ENCODE assay signal across 24 cellular contexts in genomic region chr18:78736015-78736690, GRCh38.
"Had no signal": no experiment of that assay in that cellular context is flagged by ENCODE, and none has a peak within 500 bp of the region (broad histone marks: within the 10 kb centered on the region; RNA-seq: fewer than 3 reads in every experiment).

No MANE protein-coding gene starts in this region.

- H3K4me1 ChIP-seq: Peyer's patch, SJSA1 had no signal

- H3K4me3 Mint-ChIP-seq: activated B cell treated with CpG ODN at 0.5 μM for 24 hours; activated CD4-positive, alpha-beta T cell treated with anti-CD3 and anti-CD28 coated beads, Interleukin-2, amount 10 ng/mL, durations not matched to agents 24 days and 14 days; activated naive CD4-positive, alpha-beta T cell treated with anti-CD3 and anti-CD28 coated beads for 36 hours; activated naive CD8-positive, alpha-beta T cell treated with anti-CD3 and anti-CD28 coated beads for 36 hours; activated T-cell treated with anti-CD3 and anti-CD28 coated beads, Interleukin-2, amount 50 U/mL, for 24 hours; activated T-helper 1 cell treated with anti-CD3 and anti-CD28 coated beads, Interleukin-12 subunit alpha, Interleukin-12 subunit beta, Interleukin-2, Interleukin-4 antibody, amounts not matched to agents 30 ng/mL and 10 ng/mL and 1 ng/mL, durations not matched to agents 14 hours and 24 hours and 36 hours; T-helper 1 cell treated with Interleukin-12 subunit alpha and Interleukin-12 subunit beta and Interleukin-4 antibody, amounts not matched to agents 30 μg/mL and 1 μg/mL, for 36 hours had no signal

- H3K36me3 ChIP-seq: Peyer's patch, SJSA1 had no signal

- H3K9me3 Mint-ChIP-seq: activated B cell treated with CpG ODN at 0.5 μM for 24 hours; activated naive CD4-positive, alpha-beta T cell treated with anti-CD3 and anti-CD28 coated beads for 36 hours; activated T-cell treated with anti-CD3 and anti-CD28 coated beads, Interleukin-2, amount 50 U/mL, for 24 hours; activated T-helper 1 cell treated with anti-CD3 and anti-CD28 coated beads, Interleukin-12 subunit alpha, Interleukin-12 subunit beta, Interleukin-2, Interleukin-4 antibody, amounts not matched to agents 30 ng/mL and 10 ng/mL and 1 ng/mL, durations not matched to agents 14 hours and 24 hours and 36 hours had no signal

- H3K27me3 ChIP-seq: Peyer's patch, SJSA1 had no signal

- H3K27me3 Mint-ChIP-seq: activated B cell treated with CpG ODN at 0.5 μM for 24 hours; activated CD4-positive, alpha-beta T cell treated with anti-CD3 and anti-CD28 coated beads, Interleukin-2, amount 10 ng/mL, durations not matched to agents 24 days and 14 days; activated naive CD8-positive, alpha-beta T cell treated with anti-CD3 and anti-CD28 coated beads for 36 hours; activated T-cell treated with anti-CD3 and anti-CD28 coated beads, Interleukin-2, amount 50 U/mL, for 24 hours had no signal

- H3K9ac ChIP-seq: KMS-11 had no signal

- H3K27ac Mint-ChIP-seq: activated B cell treated with CpG ODN at 0.5 μM for 24 hours; activated CD4-positive, alpha-beta T cell treated with anti-CD3 and anti-CD28 coated beads, Interleukin-2, amount 10 ng/mL, durations not matched to agents 24 days and 14 days; activated naive CD4-positive, alpha-beta T cell treated with anti-CD3 and anti-CD28 coated beads for 36 hours; activated naive CD8-positive, alpha-beta T cell treated with anti-CD3 and anti-CD28 coated beads for 36 hours; activated T-cell treated with anti-CD3 and anti-CD28 coated beads, Interleukin-2, amount 50 U/mL, for 24 hours; activated T-helper 1 cell treated with anti-CD3 and anti-CD28 coated beads, Interleukin-12 subunit alpha, Interleukin-12 subunit beta, Interleukin-2, Interleukin-4 antibody, amounts not matched to agents 30 ng/mL and 10 ng/mL and 1 ng/mL, durations not matched to agents 14 hours and 24 hours and 36 hours; T-helper 1 cell treated with Interleukin-12 subunit alpha and Interleukin-12 subunit beta and Interleukin-4 antibody, amounts not matched to agents 30 μg/mL and 1 μg/mL, for 36 hours had no signal

- H3K4me2 ChIP-seq: KMS-11 had no signal

- H3K9me3 ChIP-seq: Peyer's patch had no signal

- H3K4me1 Mint-ChIP-seq: activated B cell treated with CpG ODN at 0.5 μM for 24 hours; activated CD4-positive, alpha-beta T cell treated with anti-CD3 and anti-CD28 coated beads, Interleukin-2, amount 10 ng/mL, durations not matched to agents 24 days and 14 days; activated naive CD8-positive, alpha-beta T cell treated with anti-CD3 and anti-CD28 coated beads for 36 hours had no signal

- H3K27ac ChIP-seq: KMS-11, Peyer's patch, RWPE1, SJSA1 had no signal

- DNase-seq: activated B cell treated with CpG ODN at 0.5 μM for 24 hours; activated CD4-positive, alpha-beta T cell treated with anti-CD3 and anti-CD28 coated beads for 1 hour; activated CD4-positive, alpha-beta T cell treated with anti-CD3 and anti-CD28 coated beads, Interleukin-2, amount 10 ng/mL, durations not matched to agents 24 days and 14 days; activated CD4-positive, alpha-beta T cell treated with anti-CD3 and anti-CD28 coated beads, Interleukin-2, amount 50 U/mL, for 48 hours; activated gamma-delta T cell; activated naive CD4-positive, alpha-beta T cell treated with anti-CD3 and anti-CD28 coated beads for 36 hours; activated naive CD8-positive, alpha-beta T cell treated with anti-CD3 and anti-CD28 coated beads for 36 hours; activated T-cell treated with anti-CD3 and anti-CD28 coated beads, Interleukin-2, amount 50 U/mL, for 24 hours; caudate nucleus; MV-4-11; NCI-H1092 treated with DMSO at 0.1 percent for 48 hours; NCI-H1417 treated with DMSO at 0.1 percent for 48 hours; NCI-H1694 treated with DMSO at 0.1 percent for 48 hours; NCI-H2081; NCI-H510A treated with DMSO at 0.1 percent for 48 hours; NCI-H69; SHP77 had no signal

- ATAC-seq: SK-N-SH treated with all-trans-retinoic acid at 6 μM for 48 hours had no signal

- H3K4me3 ChIP-seq: Peyer's patch, SJSA1 had no signal

- H3K36me3 Mint-ChIP-seq: activated naive CD8-positive, alpha-beta T cell treated with anti-CD3 and anti-CD28 coated beads for 36 hours had no signal
